ENCODE assay signal across 17 cellular contexts in genomic region chr4:125049711-125050110, GRCh38.
A peak's percentile ranks its signal among the peaks of the same experiment; 100 is the strongest.
DNase-seq lines count a peak whose midpoint lies in the region; ATAC-seq, FAIRE-seq and TF ChIP-seq lines count a peak whose summit lies in the region.
"Had no signal": no experiment of that assay in that cellular context is flagged by ENCODE, and none has a peak within 500 bp of the region (broad histone marks: within the 10 kb centered on the region; RNA-seq: fewer than 3 reads in every experiment).

No MANE protein-coding gene starts in this region.

- no peak overlapping the region for H3K9ac ChIP-seq in HepG2 (ENCODE audit: insufficient read depth, low read depth, low read length)
- H3K9ac ChIP-seq: SK-N-SH had no signal

- no peak for TF ChIP-seq RAD21 in HepG2 (CRISPR knock-in tag; IDR thresholded peaks at IDR 0.05)

- POLR2A ChIA-PET in HepG2 (lab: Yijun Ruan, JAX): no interaction called here

- TF ChIP-seq EP300 in HepG2 (IDR thresholded peaks at IDR 0.05; ENCODE audit: low read depth in 2 of 2, low read length in 2 of 2) (no peak), HepG2 (CRISPR knock-in tag; IDR thresholded peaks at IDR 0.05; ENCODE audit: borderline replicate concordance) (no peak)

- no peak for ATAC-seq in HepG2
- no peak for ATAC-seq in right lobe of liver
- no peak for ATAC-seq in HG02623 (IDR thresholded peaks at IDR 0.05; ENCODE audit: unreplicated experiment)
- no peak for ATAC-seq in HG02885 (IDR thresholded peaks at IDR 0.05; ENCODE audit: poor library complexity, unreplicated experiment)
- ATAC-seq: K562 had no signal

- H2AFZ ChIP-seq in HepG2 (ENCODE audit: low read length): no peak overlapping the region

- no peak for TF ChIP-seq POLR2A in HepG2 (IDR thresholded peaks at IDR 0.05; ENCODE audit: insufficient read depth in 1 of 2, low read depth in 2 of 2, low read length in 2 of 2)
- TF ChIP-seq POLR2A in right lobe of liver (IDR thresholded peaks at IDR 0.05): no peak

- 0% methylated on average over 1 of the region's 1 CpG for WGBS in HepG2 (ENCODE audit: low lambda C conversion rate)
- WGBS in right lobe of liver (ENCODE audit: insufficient coverage, low coverage, low lambda C conversion rate, missing lambda C conversion rate): 10% methylated on average over 1 of the region's 1 CpG

- no peak overlapping the region for H3K4me2 ChIP-seq in HepG2 (ENCODE audit: low read depth, low read length)
- H3K4me2 ChIP-seq: SK-N-SH had no signal

- H3K27me3 ChIP-seq in HepG2 (ENCODE audit: control insufficient read depth in 1 of 2, insufficient read depth in 2 of 2, low read length in 2 of 2) (no peaks in the 10 kb centered on the region), right lobe of liver (no peaks in the 10 kb centered on the region), dorsolateral prefrontal cortex (peaks cover 0 to 3% (median 0%) of the 10 kb centered on the region in 45 donors)

- CTCF ChIA-PET in HepG2 (lab: Yijun Ruan, JAX; ENCODE audit: low intra/inter-chr PET ratio, low total read pairs): no interaction called here

- no TSS peak for BruUV-seq in HepG2 (replicated peaks; lab: Mats Ljungman, UMichigan)

- H3K36me3 ChIP-seq in HepG2 (replicated peaks in 1 of 2; ENCODE audit: control insufficient read depth in 1 of 2, insufficient read depth in 2 of 2, low read length in 2 of 2) (no peaks in the 10 kb centered on the region), right lobe of liver (no peaks in the 10 kb centered on the region)
- H3K36me3 ChIP-seq: HAP-1 had no signal

- no peak for FAIRE-seq in HepG2 (lab: Jason Lieb, UNC)
- FAIRE-seq: K562 had no signal

- in situ Hi-C loops in HepG2 (cut with HindIII; ENCODE audit: extremely low pct_ligation_motif_present, low pct_unique_long_range_greater_than_20kb): no loop called here

- H3K27ac ChIP-seq in HepG2 (ENCODE audit: extremely low read length, insufficient read depth, low read length): no peak overlapping the region
- no peak overlapping the region for H3K27ac ChIP-seq in right lobe of liver
- H3K27ac ChIP-seq in dorsolateral prefrontal cortex: no peak overlapping the region

- no peaks in the 10 kb centered on the region for H3K4me1 ChIP-seq in HepG2 (ENCODE audit: insufficient read depth, low read length)
- H3K4me1 ChIP-seq in right lobe of liver: no peaks in the 10 kb centered on the region

- H3K9me3 ChIP-seq in HepG2 (ENCODE audit: low read length): no peaks in the 10 kb centered on the region
- peaks cover 0 to 4% (median 0%) of the 10 kb centered on the region in 4 donors for H3K9me3 ChIP-seq in right lobe of liver
- H3K9me3 ChIP-seq: HAP-1, SK-N-SH had no signal

- DNase-seq in HepG2 (ENCODE audit: low spot score): no peak
- DNase-seq in right lobe of liver: no peak
- DNase-seq in NCI-H774 (lab: John Stamatoyannopoulos, UW): peak; percentile 4
- DNase-seq in fibroblast of peridontal ligament (ENCODE audit: extremely low read depth): peak; percentile 44
- no peak for DNase-seq in dorsolateral prefrontal cortex
- DNase-seq: ACHN, GF-D8, NCI-H1694 treated with DMSO at 0.1 percent for 48 hours, NCI-H345, NCI-H69, OCI-M1, SHP77 treated with DMSO at 0.1 percent for 48 hours, SK-N-SH had no signal

- no peaks in the 10 kb centered on the region for H4K20me1 ChIP-seq in HepG2 (ENCODE audit: insufficient read depth, low read length)

- no peak for TF ChIP-seq CTCF in HepG2 (CRISPR knock-in tag; IDR thresholded peaks at IDR 0.05)
- no peak for TF ChIP-seq CTCF in right lobe of liver (IDR thresholded peaks at IDR 0.05)
- no peak for TF ChIP-seq CTCF in dorsolateral prefrontal cortex (IDR thresholded peaks at IDR 0.05 in 54 of 56, conservative IDR thresholded peaks at IDR 0.05 in 2 of 56; ENCODE audit: low read depth in 1 of 56, partially characterized antibody in 56 of 56)

- intact Hi-C loops in HepG2 (cut with micrococcal nuclease; ENCODE audit: unreplicated experiment): no loop called here
- intact Hi-C loops in right lobe of liver (cut with DNase I): no loop called here
- intact Hi-C loops in dorsolateral prefrontal cortex (cut with DNase I): no loop called here

- H3K4me3 ChIP-seq in HepG2 (replicated peaks in 1 of 3; ENCODE audit: insufficient read depth in 1 of 3, low read depth in 2 of 3, low read length in 3 of 3): no peak overlapping the region
- no peak overlapping the region for H3K4me3 ChIP-seq in right lobe of liver
- no peak overlapping the region for H3K4me3 ChIP-seq in dorsolateral prefrontal cortex
- H3K4me3 ChIP-seq: HAP-1, K562 had no signal

- H3K79me2 ChIP-seq in HepG2 (ENCODE audit: insufficient read depth, low read length): no peaks in the 10 kb centered on the region

TF ChIP-seq in HepG2, 621 proteins besides CTCF, POLR2A, EP300 and RAD21:
- TF ChIP-seq CEBPB (IDR thresholded peaks at IDR 0.05; ENCODE audit: borderline replicate concordance, low read depth, low read length): peak; percentile 68; the same call in 1 of the 2 replicates
- TF ChIP-seq ZNF557 (CRISPR knock-in tag; IDR thresholded peaks at IDR 0.05): no peak
- TF ChIP-seq, protein P1, sequence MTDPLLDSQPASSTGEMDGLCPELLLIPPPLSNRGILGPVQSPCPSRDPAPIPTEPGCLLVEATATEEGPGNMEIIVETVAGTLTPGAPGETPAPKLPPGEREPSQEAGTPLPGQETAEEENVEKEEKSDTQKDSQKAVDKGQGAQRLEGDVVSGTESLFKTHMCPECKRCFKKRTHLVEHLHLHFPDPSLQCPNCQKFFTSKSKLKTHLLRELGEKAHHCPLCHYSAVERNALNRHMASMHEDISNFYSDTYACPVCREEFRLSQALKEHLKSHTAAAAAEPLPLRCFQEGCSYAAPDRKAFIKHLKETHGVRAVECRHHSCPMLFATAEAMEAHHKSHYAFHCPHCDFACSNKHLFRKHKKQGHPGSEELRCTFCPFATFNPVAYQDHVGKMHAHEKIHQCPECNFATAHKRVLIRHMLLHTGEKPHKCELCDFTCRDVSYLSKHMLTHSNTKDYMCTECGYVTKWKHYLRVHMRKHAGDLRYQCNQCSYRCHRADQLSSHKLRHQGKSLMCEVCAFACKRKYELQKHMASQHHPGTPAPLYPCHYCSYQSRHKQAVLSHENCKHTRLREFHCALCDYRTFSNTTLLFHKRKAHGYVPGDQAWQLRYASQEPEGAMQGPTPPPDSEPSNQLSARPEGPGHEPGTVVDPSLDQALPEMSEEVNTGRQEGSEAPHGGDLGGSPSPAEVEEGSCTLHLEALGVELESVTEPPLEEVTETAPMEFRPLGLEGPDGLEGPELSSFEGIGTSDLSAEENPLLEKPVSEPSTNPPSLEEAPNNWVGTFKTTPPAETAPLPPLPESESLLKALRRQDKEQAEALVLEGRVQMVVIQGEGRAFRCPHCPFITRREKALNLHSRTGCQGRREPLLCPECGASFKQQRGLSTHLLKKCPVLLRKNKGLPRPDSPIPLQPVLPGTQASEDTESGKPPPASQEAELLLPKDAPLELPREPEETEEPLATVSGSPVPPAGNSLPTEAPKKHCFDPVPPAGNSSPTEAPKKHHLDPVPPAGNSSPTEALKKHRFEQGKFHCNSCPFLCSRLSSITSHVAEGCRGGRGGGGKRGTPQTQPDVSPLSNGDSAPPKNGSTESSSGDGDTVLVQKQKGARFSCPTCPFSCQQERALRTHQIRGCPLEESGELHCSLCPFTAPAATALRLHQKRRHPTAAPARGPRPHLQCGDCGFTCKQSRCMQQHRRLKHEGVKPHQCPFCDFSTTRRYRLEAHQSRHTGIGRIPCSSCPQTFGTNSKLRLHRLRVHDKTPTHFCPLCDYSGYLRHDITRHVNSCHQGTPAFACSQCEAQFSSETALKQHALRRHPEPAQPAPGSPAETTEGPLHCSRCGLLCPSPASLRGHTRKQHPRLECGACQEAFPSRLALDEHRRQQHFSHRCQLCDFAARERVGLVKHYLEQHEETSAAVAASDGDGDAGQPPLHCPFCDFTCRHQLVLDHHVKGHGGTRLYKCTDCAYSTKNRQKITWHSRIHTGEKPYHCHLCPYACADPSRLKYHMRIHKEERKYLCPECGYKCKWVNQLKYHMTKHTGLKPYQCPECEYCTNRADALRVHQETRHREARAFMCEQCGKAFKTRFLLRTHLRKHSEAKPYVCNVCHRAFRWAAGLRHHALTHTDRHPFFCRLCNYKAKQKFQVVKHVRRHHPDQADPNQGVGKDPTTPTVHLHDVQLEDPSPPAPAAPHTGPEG (CRISPR knock-in tag; IDR thresholded peaks at IDR 0.05): no peak
TF ChIP-seq in HepG2: peak in this region for 1.

Comparison
In these comparisons a context has a peak if more than half of its experiments do, and no peak if none do; other contexts are left out.
1. DNase-seq: peak in NCI-H774 (single experiment) and fibroblast of peridontal ligament (single experiment); none in HepG2 (single experiment), right lobe of liver (0 of 3) and dorsolateral prefrontal cortex (0 of 10).